Comparison of ENCODE assay signal across 27 cellular contexts in genomic region chr3:72015463-72015862, GRCh38.
DNase-seq lines count a peak whose midpoint lies in the region; ATAC-seq, FAIRE-seq and TF ChIP-seq lines count a peak whose summit lies in the region.
"Had no signal": no experiment of that assay in that cellular context is flagged by ENCODE, and none has a peak within 500 bp of the region (broad histone marks: within the 10 kb centered on the region; RNA-seq: fewer than 3 reads in every experiment).

No MANE protein-coding gene starts in this region.

- TF ChIP-seq EP300 in GM12878 (IDR thresholded peaks at IDR 0.05; ENCODE audit: borderline replicate concordance in 1 of 2, control insufficient read depth in 1 of 2, low read depth in 2 of 2, low read length in 2 of 2), result no peak

- H3K36me3 ChIP-seq in GM12878 (ENCODE audit: control insufficient read depth in 2 of 2, insufficient read depth in 2 of 2, low read length in 1 of 2) (no peaks in the 10 kb centered on the region), WERI-Rb-1 (no peaks in the 10 kb centered on the region), gastrocnemius medialis (no peaks in the 10 kb centered on the region)
- H3K36me3 ChIP-seq: BLaER1 treated with 17β-estradiol and CSF1 and Interleukin-3, amounts not matched to agents 10 nM and 100 nM; brain microvascular endothelial cell; esophagus squamous epithelium; gastroesophageal sphincter; suprapubic skin; vagina had no signal

- no peaks in the 10 kb centered on the region for H3K79me2 ChIP-seq in GM12878 (ENCODE audit: control insufficient read depth, insufficient read depth, low read length)

- in situ Hi-C loops in GM12878 (cut with MboI), result no loop called here
- in situ Hi-C loops in gastrocnemius medialis (cut with MboI; ENCODE audit: low sequenced_read_pairs in 4 of 4), result no loop called here

- POLR2A ChIA-PET in GM12878 (lab: Charles Lee), result interaction anchor here (1.0 kb wide), 2 partner anchors 30 kb away, joined by 3 to 4 read pairs; no protein-coding TSS in a partner anchor

- peak; percentile 16 for DNase-seq in GM12891 (ENCODE audit: insufficient read length, low spot score)
- DNase-seq in GM12878 (ENCODE audit: low read depth, low spot score), result peak; percentile 17
- DNase-seq in WERI-Rb-1, result no peak
- no peak for DNase-seq in gastrocnemius medialis
- no peak for DNase-seq in DMS79 treated with DMSO at 0.1 percent for 48 hours (lab: John Stamatoyannopoulos, UW)
- DNase-seq: activated CD4-positive, alpha-beta T cell treated with anti-CD3 and anti-CD28 coated beads, Interleukin-2, amount 50 U/mL, for 4 hours; activated effector memory CD4-positive, alpha-beta T cell treated with anti-CD3 and anti-CD28 coated beads, Interleukin-2, amount 50 U/mL, for 16 hours; brain microvascular endothelial cell; EL; esophagus squamous epithelium; kidney; NCI-H1105 treated with DMSO at 0.1 percent for 48 hours; NCI-H2107; NCI-H510A treated with DMSO at 0.1 percent for 48 hours; stimulated activated CD4-positive, alpha-beta T cell treated with anti-CD3 and anti-CD28 coated beads, Interleukin-1b, Interleukin-23, amount 100 ng/mL, for 48 hours had no signal

- WGBS in GM12878 (ENCODE audit: insufficient coverage, insufficient replicate concordance, low lambda C conversion rate, missing lambda C conversion rate), result 65% methylated on average over 6 of the region's 6 CpGs

- no peak overlapping the region; the same call in 1 of the 2 replicates for H2AFZ ChIP-seq in GM12878 (ENCODE audit: control insufficient read depth, low read depth, low read length)

- peak overlapping the region; percentile 50; the same call in 1 of the 2 replicates for H3K27ac ChIP-seq in GM12878 (ENCODE audit: control insufficient read depth, insufficient read depth)
- no peak overlapping the region for H3K27ac ChIP-seq in WERI-Rb-1
- no peak overlapping the region for H3K27ac ChIP-seq in gastrocnemius medialis
- H3K27ac ChIP-seq: BLaER1 treated with 17β-estradiol and CSF1 and Interleukin-3, amounts not matched to agents 10 nM and 100 nM; brain microvascular endothelial cell; esophagus squamous epithelium; gastroesophageal sphincter; suprapubic skin; vagina had no signal

- no peak for FAIRE-seq in GM12891 (lab: Jason Lieb, UNC)
- FAIRE-seq in GM12878 (lab: Jason Lieb, UNC), result no peak
- FAIRE-seq: H54, kidney had no signal

- peak overlapping the region; percentile 76 for H3K4me2 ChIP-seq in GM12878 (ENCODE audit: control insufficient read depth, insufficient read depth)

- H3K9ac ChIP-seq in GM12878 (ENCODE audit: control insufficient read depth, insufficient read depth, low read length), result no peak overlapping the region
- H3K9ac ChIP-seq: BLaER1 treated with 17β-estradiol and CSF1 and Interleukin-3, amounts not matched to agents 10 nM and 100 nM had no signal

- H3K27me3 ChIP-seq in GM12878 (replicated peaks in 1 of 2; ENCODE audit: control insufficient read depth in 2 of 2, insufficient read depth in 2 of 2, low read length in 1 of 2) (no peaks in the 10 kb centered on the region), WERI-Rb-1 (ENCODE audit: insufficient read depth, low read depth, severe bottlenecking) (no peaks in the 10 kb centered on the region), gastrocnemius medialis (no peaks in the 10 kb centered on the region)
- H3K27me3 ChIP-seq: BLaER1 treated with 17β-estradiol and CSF1 and Interleukin-3, amounts not matched to agents 10 nM and 100 nM; brain microvascular endothelial cell; esophagus squamous epithelium; gastroesophageal sphincter; suprapubic skin; vagina had no signal

- TF ChIP-seq POLR2A in GM12891 (IDR thresholded peaks at IDR 0.05; ENCODE audit: low read depth, low read length) (no peak), GM12878 (IDR thresholded peaks at IDR 0.05; ENCODE audit: low read depth, low read length) (no peak), gastrocnemius medialis (IDR thresholded peaks at IDR 0.05) (no peak)

- H3K4me3 ChIP-seq in GM12878 (no peak overlapping the region), WERI-Rb-1 (ENCODE audit: low read depth, low read length) (no peak overlapping the region), gastrocnemius medialis (no peak overlapping the region)
- H3K4me3 ChIP-seq: BLaER1 treated with 17β-estradiol and CSF1 and Interleukin-3, amounts not matched to agents 10 nM and 100 nM; esophagus squamous epithelium; gastroesophageal sphincter; lung; suprapubic skin; vagina had no signal

- H3K9me3 ChIP-seq in GM12878 (replicated peaks; ENCODE audit: control insufficient read depth, insufficient read depth, low read length) (no peaks in the 10 kb centered on the region; the same call in 1 of the 3 replicates), WERI-Rb-1 (ENCODE audit: severe bottlenecking) (no peaks in the 10 kb centered on the region), gastrocnemius medialis (no peaks in the 10 kb centered on the region)
- H3K9me3 ChIP-seq: BLaER1 treated with 17β-estradiol and CSF1 and Interleukin-3, amounts not matched to agents 10 nM and 100 nM; esophagus squamous epithelium; gastroesophageal sphincter; suprapubic skin; vagina had no signal

- no peaks in the 10 kb centered on the region for H4K20me1 ChIP-seq in GM12878 (ENCODE audit: control insufficient read depth, insufficient read depth)
- H4K20me1 ChIP-seq: BLaER1 treated with 17β-estradiol and CSF1 and Interleukin-3, amounts not matched to agents 10 nM and 100 nM had no signal

- CTCF ChIA-PET in GM12878 (lab: Yijun Ruan, JAX), result no interaction called here

- BruUV-seq in GM12878 (replicated peaks; lab: Mats Ljungman, UMichigan), result no TSS peak

- intact Hi-C loops in GM12878 (cut with micrococcal nuclease; ENCODE audit: unreplicated experiment) (no loop called here), gastrocnemius medialis (cut with DNase I; ENCODE audit: low total_unique reads) (no loop called here)

- ATAC-seq in GM21390 (IDR thresholded peaks at IDR 0.05; ENCODE audit: unreplicated experiment) (peak; percentile 70), HG03571 (IDR thresholded peaks at IDR 0.05; ENCODE audit: unreplicated experiment) (peak; percentile 64), GM12878 (peak; percentile 79), HG02981 (IDR thresholded peaks at IDR 0.05; ENCODE audit: unreplicated experiment) (no peak), gastrocnemius medialis (no peak)
- ATAC-seq: gastroesophageal sphincter; SK-N-SH treated with all-trans-retinoic acid at 6 μM for 48 hours; stimulated activated effector memory CD8-positive, alpha-beta T cell treated with anti-CD3 and anti-CD28 coated beads, Interleukin-12 subunit alpha, Interleukin-12 subunit beta, amount 100 ng/mL, for 72 hours; WTC11 had no signal

- no peak for TF ChIP-seq CTCF in GM12878 (IDR thresholded peaks at IDR 0.05 in 2 of 3, conservative IDR thresholded peaks at IDR 0.05 in 1 of 3; ENCODE audit: control insufficient read depth in 2 of 3, extremely low read depth in 1 of 3, insufficient read depth in 1 of 3, low read depth in 3 of 3, low read length in 3 of 3)
- TF ChIP-seq CTCF in WERI-Rb-1 (IDR thresholded peaks at IDR 0.05; ENCODE audit: low read depth, low read length), result no peak
- TF ChIP-seq CTCF in gastrocnemius medialis (IDR thresholded peaks at IDR 0.05 in 4 of 5, conservative IDR thresholded peaks at IDR 0.05 in 1 of 5), result no peak

- TF ChIP-seq RAD21 in GM12878 (IDR thresholded peaks at IDR 0.05; ENCODE audit: insufficient read depth, low read depth, low read length), result no peak

- peaks cover 24% of the 10 kb centered on the region for H3K4me1 ChIP-seq in GM12878 (ENCODE audit: control insufficient read depth, insufficient read depth, low read length)
- peaks cover 0 to 8% of the 10 kb centered on the region in 2 donors for H3K4me1 ChIP-seq in gastrocnemius medialis
- H3K4me1 ChIP-seq: suprapubic skin, vagina had no signal

- SMC1A ChIA-PET in GM12878 (lab: Charles Lee; ENCODE audit: uncharacterized antibody, unreplicated experiment), result interaction anchor here (1.7 to 3.6 kb wide), 3 partner anchors 31 to 62 kb away, joined by 5 to 19 read pairs (median 19); no protein-coding TSS in a partner anchor

- RAD21 ChIA-PET in GM12878 (lab: Charles Lee; ENCODE audit: unreplicated experiment), result interaction anchor here (1.1 kb wide), 1 partner anchor 85 kb away, joined by 3 read pairs; no protein-coding TSS in a partner anchor

TF ChIP-seq in GM12891, 5 proteins besides CTCF, POLR2A, EP300 and RAD21:
- no peak for TF ChIP-seq PAX5 (IDR thresholded peaks at IDR 0.05; ENCODE audit: insufficient read depth, low read length, severe bottlenecking)
- TF ChIP-seq TAF1 (IDR thresholded peaks at IDR 0.05; ENCODE audit: low read depth, low read length), result no peak
- TF ChIP-seq SPI1 (IDR thresholded peaks at IDR 0.05; ENCODE audit: low read depth, low read length), result no peak
- TF ChIP-seq POU2F2 (IDR thresholded peaks at IDR 0.05; ENCODE audit: low read depth, low read length), result no peak
- TF ChIP-seq POLR2AphosphoS5 (IDR thresholded peaks at IDR 0.05; ENCODE audit: low read depth, low read length), result no peak

TF ChIP-seq in GM12878, 131 proteins besides CTCF, POLR2A, EP300 and RAD21 (continues in another document):
- TF ChIP-seq RELA (IDR thresholded peaks at IDR 0.05; ENCODE audit: borderline replicate concordance, partially characterized antibody) (no peak), SMAD5 (IDR thresholded peaks at IDR 0.05; ENCODE audit: low read depth) (no peak), DPF2 (IDR thresholded peaks at IDR 0.05) (no peak), IRF4 (IDR thresholded peaks at IDR 0.05; ENCODE audit: low read depth, low read length) (peak; percentile 47; the same call in 1 of the 2 replicates), JUNB (IDR thresholded peaks at IDR 0.05) (peak; percentile 78), MEF2A (IDR thresholded peaks at IDR 0.05; ENCODE audit: insufficient read depth, low read depth, low read length) (0 out of 2 replicates have a peak, but pooled peaks have one; percentile 41), ATF3 (IDR thresholded peaks at IDR 0.05; ENCODE audit: borderline replicate concordance, extremely low read depth, low read depth, low read length) (no peak), IRF3 (IDR thresholded peaks at IDR 0.05) (no peak), RUNX3 (IDR thresholded peaks at IDR 0.05; ENCODE audit: low read length) (peak; percentile 72)

Comparison
In these comparisons a context has a peak if more than half of its experiments do, and no peak if none do; other contexts are left out.
1. DNase-seq: peak in GM12891 (single experiment) and GM12878 (single experiment); none in WERI-Rb-1 (single experiment), gastrocnemius medialis (0 of 2) and DMS79 treated with DMSO at 0.1 percent for 48 hours (single experiment).
2. ATAC-seq: peak in GM21390 (single experiment), HG03571 (single experiment) and GM12878 (single experiment); none in HG02981 (single experiment) and gastrocnemius medialis (0 of 2).